2 cellular contexts compared by ENCODE assay signal in genomic region chr3:42177801-42178150, GRCh38.
TF ChIP-seq lines count a peak whose summit lies in the region.

No MANE protein-coding gene starts in this region.

TF ChIP-seq in HepG2, 621 proteins besides CTCF, POLR2A, EP300 and RAD21:
- no peak for TF ChIP-seq ZNF605 (CRISPR knock-in tag; IDR thresholded peaks at IDR 0.05)
- no peak for TF ChIP-seq PHF8 (CRISPR knock-in tag; IDR thresholded peaks at IDR 0.05)
- no peak for TF ChIP-seq DBP (CRISPR knock-in tag; IDR thresholded peaks at IDR 0.05; ENCODE audit: not compliant biosample characterization)
- no peak for TF ChIP-seq NR2F6 (IDR thresholded peaks at IDR 0.05)
- no peak for TF ChIP-seq NR2F6 (CRISPR knock-in tag; IDR thresholded peaks at IDR 0.05)
- TF ChIP-seq MIXL1 (CRISPR knock-in tag; IDR thresholded peaks at IDR 0.05) = no peak
- TF ChIP-seq PCBP2 (optimal IDR thresholded peaks at IDR 0.05; ENCODE audit: low read depth, low read length, poor library complexity, severe bottlenecking) = no peak
- no peak for TF ChIP-seq ZFP91 (CRISPR knock-in tag; IDR thresholded peaks at IDR 0.05; ENCODE audit: borderline replicate concordance)
- TF ChIP-seq GMEB2 (CRISPR knock-in tag; IDR thresholded peaks at IDR 0.05; ENCODE audit: low read depth) = no peak
- TF ChIP-seq ZNF704 (CRISPR knock-in tag; IDR thresholded peaks at IDR 0.05; ENCODE audit: borderline replicate concordance) = no peak
- no peak for TF ChIP-seq NFYC (CRISPR knock-in tag; IDR thresholded peaks at IDR 0.05)
- TF ChIP-seq KDM1A (CRISPR knock-in tag; IDR thresholded peaks at IDR 0.05) = no peak
- no peak for TF ChIP-seq JUND (CRISPR knock-in tag; IDR thresholded peaks at IDR 0.05)
- TF ChIP-seq REL (CRISPR knock-in tag; conservative IDR thresholded peaks at IDR 0.05) = no peak
- TF ChIP-seq DPF2 (CRISPR knock-in tag; IDR thresholded peaks at IDR 0.05; ENCODE audit: borderline replicate concordance, low read depth) = no peak
- TF ChIP-seq GLI4 (CRISPR knock-in tag; IDR thresholded peaks at IDR 0.05; ENCODE audit: borderline replicate concordance) = no peak
- no peak for TF ChIP-seq ZBTB25 (CRISPR knock-in tag; IDR thresholded peaks at IDR 0.05)
- no peak for TF ChIP-seq NONO (IDR thresholded peaks at IDR 0.05)
- TF ChIP-seq NONO (CRISPR knock-in tag; conservative IDR thresholded peaks at IDR 0.05) = no peak
TF ChIP-seq in HepG2: peak in this region for 0.

TF ChIP-seq in WTC11, 78 proteins besides CTCF, POLR2A, EP300 and RAD21:
- TF ChIP-seq USF1 (CRISPR knock-in tag; IDR thresholded peaks at IDR 0.05) = no peak
- TF ChIP-seq ZBTB43 (CRISPR knock-in tag; IDR thresholded peaks at IDR 0.05) = no peak
- TF ChIP-seq AFF4 (CRISPR knock-in tag; IDR thresholded peaks at IDR 0.05; ENCODE audit: borderline replicate concordance) = no peak
- no peak for TF ChIP-seq HMGA2 (CRISPR knock-in tag; IDR thresholded peaks at IDR 0.05)
- TF ChIP-seq ZNF281 (CRISPR knock-in tag; IDR thresholded peaks at IDR 0.05) = no peak
- no peak for TF ChIP-seq ZNF263 (CRISPR knock-in tag; IDR thresholded peaks at IDR 0.05; ENCODE audit: low read depth)
- no peak for TF ChIP-seq ATF6 (CRISPR knock-in tag; IDR thresholded peaks at IDR 0.05)
